In genomic region chr15:83446904-83447708, GRCh38 we compare ENCODE assay signal across 8 cellular contexts. TPM values are rescaled to one million over a fixed set of nuclear protein-coding genes. Genes with fewer than 3 reads are reported as not detected.
DNase-seq lines count a peak whose midpoint lies in the region; ATAC-seq and TF ChIP-seq lines count a peak whose summit lies in the region.

SH3GL3 (plus strand) TSS chr15:83447341; CDS start chr15:83447534, 193 bp downstream.

- DNase-seq in AG08395 (ENCODE audit: low spot score) (peak; percentile 68), HAP-1 (ENCODE audit: low spot score in 2 of 2) (peak; percentile 87 to 96), PC-3 (peak; percentile 81), amniotic stem cell (lab: John Stamatoyannopoulos, UW) (peak; percentile 23), cardiac muscle cell (ENCODE audit: low read depth in 1 of 2, low spot score in 1 of 2) (peak; percentile 81 to 93), occipital lobe (lab: John Stamatoyannopoulos, UW) (peak; percentile 94), thyroid gland (peak; percentile 85 to 86)

- ATAC-seq in PC-3: peak; percentile 94
- no peak for ATAC-seq in GM18870 (IDR thresholded peaks at IDR 0.05; ENCODE audit: unreplicated experiment)

- H3K9ac ChIP-seq in PC-3 (ENCODE audit: low read length): peak within 1 kb of the TSS; percentile 57

- H3K36me3 ChIP-seq in HAP-1 (replicated peaks): no peaks in the 10 kb centered on the region
- H3K36me3 ChIP-seq in PC-3 (ENCODE audit: low read depth, low read length): no peaks in the 10 kb centered on the region
- H3K36me3 ChIP-seq in cardiac muscle cell: no peaks in the 10 kb centered on the region
- no peaks in the 10 kb centered on the region for H3K36me3 ChIP-seq in thyroid gland

- H3K9me2 ChIP-seq in PC-3 (replicated peaks; ENCODE audit: low read length): no peaks in the 10 kb centered on the region

- no peaks in the 10 kb centered on the region for H3K27me3 ChIP-seq in HAP-1 (ENCODE audit: low read depth)
- no peaks in the 10 kb centered on the region for H3K27me3 ChIP-seq in PC-3 (ENCODE audit: low read length)
- H3K27me3 ChIP-seq in cardiac muscle cell: no peaks in the 10 kb centered on the region
- H3K27me3 ChIP-seq in thyroid gland: peaks cover 5% of the 10 kb centered on the region

- TF ChIP-seq CTCF in PC-3 (conservative IDR thresholded peaks at IDR 0.05; ENCODE audit: low read depth, low read length) (peak; percentile 72), cardiac muscle cell (IDR thresholded peaks at IDR 0.05; ENCODE audit: low read depth, low read length) (peak; percentile 54), thyroid gland (IDR thresholded peaks at IDR 0.05) (peak in 1 of 6 experiments; percentile 25)

- H3F3A ChIP-seq in PC-3 (ENCODE audit: low read length, unreplicated experiment): no peaks in the 10 kb centered on the region

- no peaks in the 10 kb centered on the region for H3K79me2 ChIP-seq in PC-3 (ENCODE audit: low read length)

- intact Hi-C loops in PC-3 (cut with micrococcal nuclease): no loop called here
- intact Hi-C loops in thyroid gland (cut with DNase I): no loop called here

- CTCF ChIA-PET in PC-3 (lab: Charles Lee): interaction anchor here (0.7 to 1.6 kb wide), 5 partner anchors 11 to 199 kb away, joined by 4 to 8 read pairs (median 6); no protein-coding TSS in a partner anchor

- in situ Hi-C loops in HAP-1 (cut with MboI; ENCODE audit: low sequenced_read_pairs): loop anchor here (25.0 kb wide), 1 partner anchor 590 kb away; no protein-coding TSS in a partner anchor

- POLR2A ChIA-PET in PC-3 (lab: Charles Lee; ENCODE audit: unreplicated experiment): interaction anchor here (0.6 to 0.7 kb wide), 2 partner anchors 65 to 101 kb away, joined by 3 to 4 read pairs; no protein-coding TSS in a partner anchor

- 0 to 3% methylated on average over 10 to 17 of the region's 68 CpGs for WGBS in thyroid gland, 2 donors

- TF ChIP-seq POLR2A in thyroid gland (IDR thresholded peaks at IDR 0.05): no peak

- H3K4me3 ChIP-seq in HAP-1 (peak within 1 kb of the TSS; percentile 63), PC-3 (ENCODE audit: low read length) (peak within 1 kb of the TSS; percentile 79), cardiac muscle cell (peak within 1 kb of the TSS; percentile 65), thyroid gland (replicated peaks in 1 of 3) (peak within 1 kb of the TSS in 2 of 3 donors; percentile 3 to 34)

- H3K27ac ChIP-seq in PC-3 (ENCODE audit: low read length) (no peak within 1 kb of the TSS), cardiac muscle cell (peak within 1 kb of the TSS; percentile 71), thyroid gland (no peak within 1 kb of the TSS)

- H4K20me1 ChIP-seq in PC-3 (ENCODE audit: low read length): no peaks in the 10 kb centered on the region

- H3K4me1 ChIP-seq in HAP-1: peaks cover 3% of the 10 kb centered on the region; the same call in 1 of the 2 replicates
- H3K4me1 ChIP-seq in PC-3 (ENCODE audit: insufficient read depth, low read length): no peaks in the 10 kb centered on the region; the same call in 1 of the 2 replicates
- H3K4me1 ChIP-seq in cardiac muscle cell (ENCODE audit: low read depth): peaks cover 30% of the 10 kb centered on the region
- peaks cover 7 to 11% of the 10 kb centered on the region in 2 donors for H3K4me1 ChIP-seq in thyroid gland

- peak within 1 kb of the TSS; percentile 86 for H3K4me2 ChIP-seq in PC-3 (ENCODE audit: low read length)

- H3K9me3 ChIP-seq in HAP-1: no peaks in the 10 kb centered on the region
- no peaks in the 10 kb centered on the region for H3K9me3 ChIP-seq in PC-3 (ENCODE audit: low read length)
- no peaks in the 10 kb centered on the region for H3K9me3 ChIP-seq in cardiac muscle cell (ENCODE audit: low read depth)
- H3K9me3 ChIP-seq in thyroid gland: no peaks in the 10 kb centered on the region

- H2AFZ ChIP-seq in PC-3 (ENCODE audit: low read length): peak within 1 kb of the TSS; percentile 91

- BruUV-seq in PC-3 (replicated peaks; lab: Mats Ljungman, UMichigan): no TSS peak

RNA-seq across cellular contexts. Expression of gene SH3GL3, which starts in this region (rescaled TPM):
- total RNA-seq in PC-3 (2014; rRNA removed): 1.7 and 3.6 TPM in 2 replicates
- 38.2 and 79.6 TPM in 2 replicates for total RNA-seq in cardiac muscle cell
- polyA plus RNA-seq in cardiac muscle cell: 52.4 and 87.1 TPM in 2 replicates
- 186 TPM for total RNA-seq in occipital lobe
- total RNA-seq in thyroid gland: under 1 TPM in 1 of 4 donors, not detected in 3; 0.40 TPM

Comparison
In these comparisons a context has a peak if more than half of its experiments do, and no peak if none do; other contexts are left out.
1. Peak in DNase-seq and H3K4me3 ChIP-seq in thyroid gland; RNA of the gene not detected or under 1 TPM.
2. DNase-seq: peak in every context shown above with its lines; median percentile 94 in occipital lobe; 92 in HAP-1; 87 in cardiac muscle cell; 86 in thyroid gland; 81 in PC-3; 68 in AG08395; 23 in amniotic stem cell.
3. H3K4me3 ChIP-seq: peak in every context shown above with its lines; median percentile 79 in PC-3; 65 in cardiac muscle cell; 63 in HAP-1; 18 in thyroid gland.